ENCODE assay signal across 1 cellular context in genomic region chr1:167219646-167220536, GRCh38.
TF ChIP-seq lines count a peak whose summit lies in the region.

No MANE protein-coding gene starts in this region.

TF ChIP-seq in HepG2, 621 proteins besides CTCF, POLR2A, EP300 and RAD21 (continued from another document and continues in another):
- TF ChIP-seq HNRNPH1 (optimal IDR thresholded peaks at IDR 0.05; ENCODE audit: low read depth, low read length) (no peak), ZNF761 (CRISPR knock-in tag; conservative IDR thresholded peaks at IDR 0.05) (no peak), POLR2AphosphoS2 (IDR thresholded peaks at IDR 0.05; ENCODE audit: low read depth, low read length) (no peak), ZNF724P (CRISPR knock-in tag; IDR thresholded peaks at IDR 0.05; ENCODE audit: borderline replicate concordance) (no peak), KDM1A (CRISPR knock-in tag; IDR thresholded peaks at IDR 0.05) (no peak), ZEB1 (IDR thresholded peaks at IDR 0.05; ENCODE audit: insufficient replicate concordance, low read depth) (peak; percentile 90), TAF15 (IDR thresholded peaks at IDR 0.05; ENCODE audit: low read depth, low read length, poor library complexity, severe bottlenecking) (peak; percentile 94), HMG20B (CRISPR knock-in tag; conservative IDR thresholded peaks at IDR 0.05) (no peak), KLF9 (CRISPR knock-in tag; IDR thresholded peaks at IDR 0.05; ENCODE audit: low read depth) (peak; percentile 75; the same call in 1 of the 2 replicates), PRDM15 (CRISPR knock-in tag; IDR thresholded peaks at IDR 0.05) (no peak), KIAA2018 (CRISPR knock-in tag; IDR thresholded peaks at IDR 0.05; ENCODE audit: borderline replicate concordance) (no peak), ZNF343 (CRISPR knock-in tag; IDR thresholded peaks at IDR 0.05) (no peak), ZNF567 (CRISPR knock-in tag; IDR thresholded peaks at IDR 0.05; ENCODE audit: borderline replicate concordance) (no peak), PITX1 (CRISPR knock-in tag; IDR thresholded peaks at IDR 0.05) (peak; percentile 73; the same call in 1 of the 2 replicates), ZNF121 (CRISPR knock-in tag; IDR thresholded peaks at IDR 0.05) (no peak), CHD2 (IDR thresholded peaks at IDR 0.05; ENCODE audit: low read depth, low read length) (no peak), SOX5 (CRISPR knock-in tag; IDR thresholded peaks at IDR 0.05; ENCODE audit: borderline replicate concordance) (no peak), SMC3 (IDR thresholded peaks at IDR 0.05; ENCODE audit: low read length) (no peak), MXD3 (CRISPR knock-in tag; IDR thresholded peaks at IDR 0.05) (peak; percentile 89; the same call in 1 of the 2 replicates), KLF13 (CRISPR knock-in tag; IDR thresholded peaks at IDR 0.05) (no peak), RFXANK (CRISPR knock-in tag; IDR thresholded peaks at IDR 0.05) (no peak), HMG20A (CRISPR knock-in tag; IDR thresholded peaks at IDR 0.05; ENCODE audit: borderline replicate concordance) (no peak; the same call in 1 of the 2 replicates), ZNF788 (CRISPR knock-in tag; IDR thresholded peaks at IDR 0.05; ENCODE audit: borderline replicate concordance) (peak; percentile 31; the same call in 1 of the 2 replicates), BCL3 (CRISPR knock-in tag; IDR thresholded peaks at IDR 0.05) (0 out of 2 replicates have a peak, but pooled peaks have one; percentile 40)
- TF ChIP-seq, protein P1, sequence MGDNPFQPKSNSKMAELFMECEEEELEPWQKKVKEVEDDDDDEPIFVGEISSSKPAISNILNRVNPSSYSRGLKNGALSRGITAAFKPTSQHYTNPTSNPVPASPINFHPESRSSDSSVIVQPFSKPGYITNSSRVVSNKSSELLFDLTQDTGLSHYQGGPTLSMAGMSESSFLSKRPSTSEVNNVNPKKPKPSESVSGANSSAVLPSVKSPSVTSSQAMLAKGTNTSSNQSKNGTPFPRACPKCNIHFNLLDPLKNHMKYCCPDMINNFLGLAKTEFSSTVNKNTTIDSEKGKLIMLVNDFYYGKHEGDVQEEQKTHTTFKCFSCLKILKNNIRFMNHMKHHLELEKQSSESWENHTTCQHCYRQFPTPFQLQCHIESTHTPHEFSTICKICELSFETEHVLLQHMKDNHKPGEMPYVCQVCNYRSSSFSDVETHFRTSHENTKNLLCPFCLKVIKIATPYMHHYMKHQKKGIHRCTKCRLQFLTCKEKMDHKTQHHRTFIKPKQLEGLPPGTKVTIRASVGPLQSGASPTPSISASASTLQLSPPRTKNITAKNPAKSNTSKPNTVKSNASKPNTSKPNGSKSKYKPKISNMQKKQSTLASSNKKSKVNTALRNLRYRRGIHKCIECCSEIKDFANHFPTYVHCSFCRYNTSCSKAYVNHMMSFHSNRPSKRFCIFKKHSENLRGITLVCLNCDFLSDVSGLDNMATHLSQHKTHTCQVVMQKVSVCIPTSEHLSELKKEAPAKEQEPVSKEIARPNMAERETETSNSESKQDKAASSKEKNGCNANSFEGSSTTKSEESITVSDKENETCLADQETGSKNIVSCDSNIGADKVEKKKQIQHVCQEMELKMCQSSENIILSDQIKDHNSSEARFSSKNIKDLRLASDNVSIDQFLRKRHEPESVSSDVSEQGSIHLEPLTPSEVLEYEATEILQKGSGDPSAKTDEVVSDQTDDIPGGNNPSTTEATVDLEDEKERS (CRISPR knock-in tag; IDR thresholded peaks at IDR 0.05), result no peak
- TF ChIP-seq, protein P2, sequence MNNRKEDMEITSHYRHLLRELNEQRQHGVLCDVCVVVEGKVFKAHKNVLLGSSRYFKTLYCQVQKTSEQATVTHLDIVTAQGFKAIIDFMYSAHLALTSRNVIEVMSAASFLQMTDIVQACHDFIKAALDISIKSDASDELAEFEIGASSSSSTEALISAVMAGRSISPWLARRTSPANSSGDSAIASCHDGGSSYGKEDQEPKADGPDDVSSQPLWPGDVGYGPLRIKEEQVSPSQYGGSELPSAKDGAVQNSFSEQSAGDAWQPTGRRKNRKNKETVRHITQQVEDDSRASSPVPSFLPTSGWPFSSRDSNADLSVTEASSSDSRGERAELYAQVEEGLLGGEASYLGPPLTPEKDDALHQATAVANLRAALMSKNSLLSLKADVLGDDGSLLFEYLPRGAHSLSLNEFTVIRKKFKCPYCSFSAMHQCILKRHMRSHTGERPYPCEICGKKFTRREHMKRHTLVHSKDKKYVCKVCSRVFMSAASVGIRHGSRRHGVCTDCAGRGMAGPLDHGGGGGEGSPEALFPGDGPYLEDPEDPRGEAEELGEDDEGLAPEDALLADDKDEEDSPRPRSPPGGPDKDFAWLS (CRISPR knock-in tag; IDR thresholded peaks at IDR 0.05; ENCODE audit: borderline replicate concordance), result no peak
- TF ChIP-seq, protein P3, sequence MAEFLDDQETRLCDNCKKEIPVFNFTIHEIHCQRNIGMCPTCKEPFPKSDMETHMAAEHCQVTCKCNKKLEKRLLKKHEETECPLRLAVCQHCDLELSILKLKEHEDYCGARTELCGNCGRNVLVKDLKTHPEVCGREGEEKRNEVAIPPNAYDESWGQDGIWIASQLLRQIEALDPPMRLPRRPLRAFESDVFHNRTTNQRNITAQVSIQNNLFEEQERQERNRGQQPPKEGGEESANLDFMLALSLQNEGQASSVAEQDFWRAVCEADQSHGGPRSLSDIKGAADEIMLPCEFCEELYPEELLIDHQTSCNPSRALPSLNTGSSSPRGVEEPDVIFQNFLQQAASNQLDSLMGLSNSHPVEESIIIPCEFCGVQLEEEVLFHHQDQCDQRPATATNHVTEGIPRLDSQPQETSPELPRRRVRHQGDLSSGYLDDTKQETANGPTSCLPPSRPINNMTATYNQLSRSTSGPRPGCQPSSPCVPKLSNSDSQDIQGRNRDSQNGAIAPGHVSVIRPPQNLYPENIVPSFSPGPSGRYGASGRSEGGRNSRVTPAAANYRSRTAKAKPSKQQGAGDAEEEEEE (CRISPR knock-in tag; IDR thresholded peaks at IDR 0.05; ENCODE audit: borderline replicate concordance), result no peak
